ENCODE assay signal across 16 cellular contexts in the genomic region with DNA sequence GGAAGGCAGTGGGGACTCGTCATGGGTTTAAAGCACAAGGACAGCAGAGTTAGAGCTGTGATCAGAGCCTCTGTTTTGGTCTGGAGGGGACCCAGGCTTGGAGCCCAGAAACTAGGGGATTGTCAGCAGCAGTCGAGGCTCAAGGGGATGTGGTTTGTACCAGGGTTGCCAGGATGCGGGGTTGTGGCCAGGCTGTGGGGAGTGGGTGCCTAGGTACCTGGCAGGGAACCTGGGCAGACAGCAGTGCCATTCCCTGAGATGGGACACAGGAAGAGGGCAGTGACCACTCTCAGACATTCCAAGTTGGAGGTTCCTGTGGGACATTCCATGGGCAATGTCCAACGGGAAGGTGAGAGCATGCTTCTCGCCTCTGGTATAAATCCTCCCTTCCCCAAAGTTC.
DNase-seq lines count a peak whose midpoint lies in the region; ATAC-seq and TF ChIP-seq lines count a peak whose summit lies in the region.
"Had no signal": no experiment of that assay in that cellular context is flagged by ENCODE, and none has a peak within 500 bp of the region (broad histone marks: within the 10 kb centered on the region; RNA-seq: fewer than 3 reads in every experiment).

No MANE protein-coding gene starts in this region.

- ATAC-seq in central memory CD8-positive, alpha-beta T cell (replicated peaks; ENCODE audit: extremely low read depth, poor library complexity, severe bottlenecking): no peak
- no peak for ATAC-seq in body of pancreas
- no peak for ATAC-seq in GM21737 (IDR thresholded peaks at IDR 0.05; ENCODE audit: unreplicated experiment)
- ATAC-seq: pancreas had no signal

- H3K9me2 ChIP-seq in GM23248 (ENCODE audit: insufficient read depth): no peaks in the 10 kb centered on the region

- peak overlapping the region; percentile 91 for H3K27ac Mint-ChIP-seq in central memory CD8-positive, alpha-beta T cell (ENCODE audit: low read depth)
- peak overlapping the region; percentile 81 for H3K27ac Mint-ChIP-seq in neural crest cell (ENCODE audit: unreplicated experiment)

- intact Hi-C loops in body of pancreas (cut with DNase I): no loop called here

- H3K4me1 ChIP-seq in GM23248 (ENCODE audit: insufficient read depth) (peaks cover 12% of the 10 kb centered on the region), body of pancreas (no peaks in the 10 kb centered on the region)
- H3K4me1 ChIP-seq: pancreas had no signal

- peak overlapping the region; percentile 19 for H3K4me3 Mint-ChIP-seq in central memory CD8-positive, alpha-beta T cell
- no peak overlapping the region for H3K4me3 Mint-ChIP-seq in neural crest cell
- H3K4me3 Mint-ChIP-seq: H9 had no signal

- H3K27me3 Mint-ChIP-seq in central memory CD8-positive, alpha-beta T cell: no peaks in the 10 kb centered on the region
- H3K27me3 Mint-ChIP-seq in neural crest cell (ENCODE audit: low read depth): no peaks in the 10 kb centered on the region

- peak overlapping the region; percentile 4; the same call in 1 of the 2 replicates for H3K27ac ChIP-seq in C4-2B
- H3K27ac ChIP-seq in GM23248: peak overlapping the region; percentile 23; the same call in 1 of the 2 replicates
- no peak overlapping the region for H3K27ac ChIP-seq in body of pancreas
- H3K27ac ChIP-seq: pancreas, SJCRH30, transverse colon had no signal

- H3K4me3 ChIP-seq in GM23248: no peak overlapping the region
- H3K4me3 ChIP-seq in body of pancreas: no peak overlapping the region
- H3K4me3 ChIP-seq: pancreas, SJCRH30, transverse colon had no signal

- TF ChIP-seq CTCF in C4-2B (conservative IDR thresholded peaks at IDR 0.05) (no peak), neural crest cell (conservative IDR thresholded peaks at IDR 0.05) (no peak), body of pancreas (IDR thresholded peaks at IDR 0.05) (no peak)

- no peak overlapping the region for H3K9ac ChIP-seq in GM23248

- peak overlapping the region; percentile 54 for H3K4me2 ChIP-seq in GM23248 (ENCODE audit: unreplicated experiment)

- H3K79me2 ChIP-seq in GM23248 (ENCODE audit: insufficient read depth): no peaks in the 10 kb centered on the region

- 76 to 87% methylated on average over 5 of the region's 5 CpGs for WGBS in GM23248 (ENCODE audit: low coverage in 1 of 2, low lambda C conversion rate in 2 of 2, missing lambda C conversion rate in 2 of 2), 2 experiments
- WGBS in body of pancreas, 2 donors: 71 to 72% methylated on average over 5 of the region's 5 CpGs

- peaks cover 4% of the 10 kb centered on the region for H3F3A ChIP-seq in GM23248 (ENCODE audit: insufficient read depth)

- H3K36me3 ChIP-seq in GM23248 (ENCODE audit: low read depth) (no peaks in the 10 kb centered on the region), body of pancreas (replicated peaks in 1 of 2; ENCODE audit: insufficient read depth in 1 of 2, low read depth in 2 of 2) (no peaks in the 10 kb centered on the region)
- H3K36me3 ChIP-seq: BE2C, pancreas, SJCRH30, transverse colon had no signal

- H3K27me3 ChIP-seq in GM23248 (replicated peaks; ENCODE audit: insufficient read depth): no peaks in the 10 kb centered on the region
- no peaks in the 10 kb centered on the region for H3K27me3 ChIP-seq in body of pancreas
- H3K27me3 ChIP-seq: BE2C, pancreas, SJCRH30, transverse colon had no signal

- no peak for TF ChIP-seq POLR2A in body of pancreas (IDR thresholded peaks at IDR 0.05)

- H3K4me1 Mint-ChIP-seq in central memory CD8-positive, alpha-beta T cell: peaks cover 86% of the 10 kb centered on the region
- H3K4me1 Mint-ChIP-seq in neural crest cell: peaks cover 60% of the 10 kb centered on the region

- H2AFZ ChIP-seq in GM23248: peak overlapping the region; percentile 63

- H3K9me3 ChIP-seq in GM23248 (ENCODE audit: low read depth): no peaks in the 10 kb centered on the region
- H3K9me3 ChIP-seq in body of pancreas: no peaks in the 10 kb centered on the region
- H3K9me3 ChIP-seq: BE2C, pancreas, SJCRH30, transverse colon had no signal

- H3K9me3 Mint-ChIP-seq in central memory CD8-positive, alpha-beta T cell: no peaks in the 10 kb centered on the region
- no peaks in the 10 kb centered on the region for H3K9me3 Mint-ChIP-seq in neural crest cell
- H3K9me3 Mint-ChIP-seq: H9 had no signal

- DNase-seq in GM23248 (no peak), neural crest cell (ENCODE audit: low read depth, low spot score) (no peak), C1 segment of cervical spinal cord (lab: John Stamatoyannopoulos, UW) (no peak), body of pancreas (no peak), hippocampal formation (lab: John Stamatoyannopoulos, UW) (no peak)
- no peak for DNase-seq in central memory CD8-positive, alpha-beta T cell (ENCODE audit: low spot score in 2 of 2)
- DNase-seq: DMS53; H9; NCI-H1105 treated with DMSO at 0.1 percent for 48 hours; pancreas; SJCRH30; stimulated activated CD4-positive, alpha-beta T cell treated with anti-CD3 and anti-CD28 coated beads, Interleukin-4, amount 100 ng/mL, for 4 hours; transverse colon had no signal

- H3K36me3 Mint-ChIP-seq in central memory CD8-positive, alpha-beta T cell (ENCODE audit: insufficient read depth): peaks cover 25% of the 10 kb centered on the region
- H3K36me3 Mint-ChIP-seq in neural crest cell (ENCODE audit: low read depth): no peaks in the 10 kb centered on the region

- in situ Hi-C loops in GM23248 (cut with MboI): no loop called here

- H4K20me1 ChIP-seq in GM23248 (ENCODE audit: insufficient read depth): no peaks in the 10 kb centered on the region

Comparison
In these comparisons a context has a peak if more than half of its experiments do, and no peak if none do; other contexts are left out.
1. H3K27ac ChIP-seq: peak in C4-2B (single experiment) and GM23248 (single experiment); none in body of pancreas (0 of 4).